ENCODE assay signal across 8 cellular contexts in the genomic region with DNA sequence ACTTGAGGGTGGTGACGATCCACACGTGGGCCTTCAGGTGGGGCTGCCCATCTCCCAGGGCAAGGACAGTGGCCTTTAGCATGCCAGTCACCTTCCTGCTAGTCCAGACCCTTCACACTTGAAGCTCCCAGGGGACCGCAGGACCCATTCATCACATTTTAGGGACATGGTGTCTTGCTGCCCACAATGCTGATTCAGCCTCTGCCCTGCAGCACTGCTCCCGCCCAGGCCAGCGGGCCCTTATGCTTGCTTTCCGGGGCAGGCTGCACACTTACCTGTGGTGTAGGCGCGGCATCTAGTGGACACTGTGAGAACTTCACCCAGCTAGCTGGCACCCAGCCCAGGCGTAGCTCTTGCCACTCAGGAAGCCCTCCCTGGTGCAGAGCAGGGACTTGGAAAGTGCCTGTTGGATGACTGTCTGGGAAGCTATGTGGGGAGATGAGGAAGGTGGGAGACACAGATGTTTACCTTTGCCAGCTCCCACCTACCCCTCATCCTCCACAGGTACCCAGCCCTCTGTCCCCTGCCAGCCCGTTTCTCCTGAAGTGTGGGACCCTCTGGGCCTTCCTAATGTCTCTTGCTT.
DNase-seq lines count a peak whose midpoint lies in the region; ATAC-seq lines count a peak whose summit lies in the region.

No MANE protein-coding gene starts in this region.

- DNase-seq in NCI-H187 (lab: John Stamatoyannopoulos, UW) (peak; percentile 5 to 47), NCI-H187 treated with DMSO at 0.1 percent for 48 hours (lab: John Stamatoyannopoulos, UW) (no peak), NCI-H446 (lab: John Stamatoyannopoulos, UW) (peak; percentile 41 to 78), kidney tubule cell (ENCODE audit: low spot score) (peak; percentile 91)
- peak; percentile 75 for DNase-seq in activated CD4-positive, alpha-beta T cell treated with anti-CD3 and anti-CD28 coated beads for 1 hour
- DNase-seq in central memory CD8-positive, alpha-beta T cell (ENCODE audit: low spot score in 2 of 2): peak; percentile 75 to 85
- peak; percentile 85 to 86 for DNase-seq in stimulated activated CD4-positive, alpha-beta T cell treated with anti-CD3 and anti-CD28 coated beads, Interleukin-2, amount 100 ng/mL, for 24 hours

- no peaks in the 10 kb centered on the region for H3K36me3 Mint-ChIP-seq in central memory CD8-positive, alpha-beta T cell (ENCODE audit: insufficient read depth)

- no peaks in the 10 kb centered on the region for H3K4me1 Mint-ChIP-seq in central memory CD8-positive, alpha-beta T cell

- H3K27me3 Mint-ChIP-seq in central memory CD8-positive, alpha-beta T cell: peaks cover 10% of the 10 kb centered on the region

- no peak overlapping the region for H3K27ac Mint-ChIP-seq in central memory CD8-positive, alpha-beta T cell (ENCODE audit: low read depth)

- peak; percentile 70 for ATAC-seq in HG03135 (IDR thresholded peaks at IDR 0.05; ENCODE audit: unreplicated experiment)
- ATAC-seq in central memory CD8-positive, alpha-beta T cell (replicated peaks; ENCODE audit: extremely low read depth, poor library complexity, severe bottlenecking): peak; percentile 93

- H3K4me3 Mint-ChIP-seq in central memory CD8-positive, alpha-beta T cell: no peak overlapping the region

- no peaks in the 10 kb centered on the region for H3K9me3 Mint-ChIP-seq in central memory CD8-positive, alpha-beta T cell
